20 cellular contexts compared by ENCODE assay signal in the genomic region with DNA sequence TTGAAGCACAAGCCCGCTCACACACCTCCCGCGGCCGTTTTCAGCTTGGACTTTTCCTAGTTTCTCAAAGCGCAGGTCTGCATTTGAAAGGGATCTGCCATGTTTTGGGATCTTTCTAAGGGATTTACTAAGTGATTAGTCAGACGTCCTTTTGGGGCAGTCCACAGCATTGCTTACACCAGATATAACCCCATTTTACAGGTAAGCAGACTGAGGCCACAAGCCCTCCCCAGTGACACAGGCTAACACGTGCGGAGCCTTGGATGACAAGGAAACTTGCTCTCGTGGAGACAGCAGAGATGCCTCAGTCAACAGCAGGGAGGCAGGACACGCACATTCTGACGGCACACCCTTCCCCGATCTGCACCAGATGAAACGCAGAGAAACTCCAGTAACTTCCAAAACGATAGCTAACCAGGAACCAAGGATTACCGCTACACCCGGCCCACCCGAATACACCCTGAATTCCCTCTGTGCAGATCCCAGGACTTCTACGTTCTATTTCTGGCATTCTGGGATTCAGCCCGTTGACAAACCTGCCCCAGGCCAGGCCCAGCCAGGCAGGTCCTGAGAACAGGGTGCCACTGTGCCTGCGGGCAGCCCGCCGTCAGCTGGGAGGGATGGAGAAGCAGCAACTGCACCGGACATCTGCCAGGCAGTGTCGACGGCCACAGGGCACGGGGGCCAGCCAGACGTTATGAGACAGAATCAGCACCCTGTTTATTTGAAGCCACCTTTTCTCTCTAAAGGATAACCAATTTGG. TPM values are rescaled to one million over a fixed set of nuclear protein-coding genes. Genes with fewer than 3 reads are reported as not detected.
"Had no signal": no experiment of that assay in that cellular context is flagged by ENCODE, and none has a peak within 500 bp of the region (broad histone marks: within the 10 kb centered on the region; RNA-seq: fewer than 3 reads in every experiment).

No MANE protein-coding gene starts in this region.

- DNase-seq: activated CD4-positive, alpha-beta T cell treated with anti-CD3 and anti-CD28 coated beads for 1 hour; activated CD4-positive, alpha-beta T cell treated with anti-CD3 and anti-CD28 coated beads, Interleukin-2, amount 50 U/mL, for 48 hours; activated CD8-positive, alpha-beta memory T cell treated with anti-CD3 and anti-CD28 coated beads, Interleukin-2, amount 10 ng/mL, durations not matched to agents 7 days and 5 days; activated effector memory CD4-positive, alpha-beta T cell treated with anti-CD3 and anti-CD28 coated beads, Interleukin-2, amount 50 U/mL, for 16 hours; activated naive CD8-positive, alpha-beta T cell treated with anti-CD3 and anti-CD28 coated beads for 36 hours; activated T-cell treated with anti-CD3 and anti-CD28 coated beads, Interleukin-2, amount 50 U/mL, for 4 hours; head of caudate nucleus; islet precursor cell; left ventricle myocardium inferior; stimulated activated CD4-positive, alpha-beta T cell treated with anti-CD3 and anti-CD28 coated beads, Interleukin-2, amount 100 ng/mL, for 48 hours; stimulated activated CD8-positive, alpha-beta memory T cell treated with anti-CD3 and anti-CD28 coated beads, Interleukin-4, amount 100 ng/mL, for 48 hours; stimulated activated naive CD8-positive, alpha-beta T cell treated with anti-CD3 and anti-CD28 coated beads, Interleukin-15, amount 100 ng/mL, for 72 hours; uterus had no signal

- ATAC-seq: activated CD8-positive, alpha-beta memory T cell treated with anti-CD3 and anti-CD28 coated beads, Interleukin-2, amount 10 ng/mL, durations not matched to agents 7 days and 5 days; activated T-cell treated with anti-CD3 and anti-CD28 coated beads, Interleukin-2, amount 50 U/mL, for 4 hours; naive thymus-derived CD8-positive, alpha-beta T cell; stimulated activated naive CD8-positive, alpha-beta T cell treated with anti-CD3 and anti-CD28 coated beads, Interleukin-15, amount 100 ng/mL, for 72 hours had no signal

- H3K27ac ChIP-seq: esophagus muscularis mucosa, psoas muscle, thoracic aorta, uterus had no signal

- H3K4me3 ChIP-seq: esophagus muscularis mucosa, left ventricle myocardium inferior, psoas muscle, thoracic aorta, uterus had no signal

- H3K36me3 ChIP-seq: esophagus muscularis mucosa, left ventricle myocardium inferior, thoracic aorta, uterus had no signal

- H3K27me3 ChIP-seq: uterus had no signal

- H3K9me3 ChIP-seq: left ventricle myocardium inferior, psoas muscle, thoracic aorta, uterus had no signal

- H3K4me1 ChIP-seq: psoas muscle, uterus had no signal

RNA-seq across cellular contexts. Expression of gene FOXL3, which starts 27.9 kb away (rescaled TPM):
- total RNA-seq: activated CD8-positive, alpha-beta memory T cell treated with anti-CD3 and anti-CD28 coated beads, Interleukin-2, amount 10 ng/mL, durations not matched to agents 7 days and 5 days; activated naive CD8-positive, alpha-beta T cell treated with anti-CD3 and anti-CD28 coated beads for 36 hours; activated T-cell treated with anti-CD3 and anti-CD28 coated beads, Interleukin-2, amount 50 U/mL, for 4 hours; esophagus muscularis mucosa; fibroblast of villous mesenchyme; left ventricle myocardium inferior; naive thymus-derived CD8-positive, alpha-beta T cell; omental fat pad; psoas muscle; sciatic nerve; thoracic aorta; uterus had no signal
- polyA plus RNA-seq: naive thymus-derived CD8-positive, alpha-beta T cell; psoas muscle had no signal
